Comparison of ENCODE assay signal across 31 cellular contexts in genomic region chr2:9164112-9164608, GRCh38. TPM values are rescaled to one million over a fixed set of nuclear protein-coding genes. Genes with fewer than 3 reads are reported as not detected.
A peak's percentile ranks its signal among the peaks of the same experiment; 100 is the strongest.
DNase-seq lines count a peak whose midpoint lies in the region; ATAC-seq, FAIRE-seq and TF ChIP-seq lines count a peak whose summit lies in the region.
"Had no signal": no experiment of that assay in that cellular context is flagged by ENCODE, and none has a peak within 500 bp of the region (broad histone marks: within the 10 kb centered on the region; RNA-seq: fewer than 3 reads in every experiment).

No MANE protein-coding gene starts in this region.

- in situ Hi-C loops in HAP-1 (cut with MboI; ENCODE audit: low sequenced_read_pairs), result no loop called here

- H3K27me3 ChIP-seq in bronchial epithelial cell (ENCODE audit: control insufficient read depth, insufficient read depth, low read length) (no peaks in the 10 kb centered on the region), aorta (ENCODE audit: control insufficient read depth in 1 of 2, insufficient read depth in 2 of 2, low read length in 1 of 2) (no peaks in the 10 kb centered on the region), HAP-1 (ENCODE audit: low read depth) (no peaks in the 10 kb centered on the region)
- H3K27me3 ChIP-seq: esophagus muscularis mucosa, testis had no signal

- H3K27me3 Mint-ChIP-seq in natural killer cell treated with Interleukin-12 subunit alpha and Interleukin-12 subunit beta and Interleukin-15 and Interleukin-18, amount 100 ng/mL, for 72 hours, result peaks cover 5 to 6% of the 10 kb centered on the region in 2 donors
- H3K27me3 Mint-ChIP-seq in natural killer cell (ENCODE audit: low read depth in 2 of 2), result peaks cover 4 to 8% of the 10 kb centered on the region in 2 donors
- H3K27me3 Mint-ChIP-seq: IgD-negative memory B cell had no signal

- no peak overlapping the region for H3K4me3 Mint-ChIP-seq in natural killer cell treated with Interleukin-12 subunit alpha and Interleukin-12 subunit beta and Interleukin-15 and Interleukin-18, amount 100 ng/mL, for 72 hours
- H3K4me3 Mint-ChIP-seq in natural killer cell, result no peak overlapping the region
- H3K4me3 Mint-ChIP-seq: activated CD4-positive, alpha-beta memory T cell treated with anti-CD3 and anti-CD28 coated beads, Interleukin-2, amount 10 ng/mL, durations not matched to agents 7 days and 5 days; activated naive CD8-positive, alpha-beta T cell; activated T-helper 17 cell treated with anti-CD3 and anti-CD28 coated beads, Interleukin-2, amount 50 U/mL, for 72 hours; IgD-negative memory B cell; T-helper 1 cell treated with Interleukin-12 subunit alpha and Interleukin-12 subunit beta and Interleukin-4 antibody, amounts not matched to agents 30 μg/mL and 1 μg/mL, for 36 hours had no signal

- peaks cover 0 to 4% of the 10 kb centered on the region in 2 donors for H3K4me1 Mint-ChIP-seq in natural killer cell treated with Interleukin-12 subunit alpha and Interleukin-12 subunit beta and Interleukin-15 and Interleukin-18, amount 100 ng/mL, for 72 hours (ENCODE audit: low read depth in 2 of 2)
- H3K4me1 Mint-ChIP-seq in natural killer cell, result no peaks in the 10 kb centered on the region
- H3K4me1 Mint-ChIP-seq: activated CD4-positive, alpha-beta memory T cell treated with anti-CD3 and anti-CD28 coated beads, Interleukin-2, amount 10 ng/mL, durations not matched to agents 7 days and 5 days; activated T-helper 17 cell treated with anti-CD3 and anti-CD28 coated beads, Interleukin-2, amount 50 U/mL, for 72 hours had no signal

- intact Hi-C loops in natural killer cell (cut with micrococcal nuclease), result no loop called here
- intact Hi-C loops in aorta (cut with DNase I), result no loop called here
- intact Hi-C loops in mucosa of descending colon (cut with DNase I, micrococcal nuclease), result no loop called here

- H3K36me3 Mint-ChIP-seq in natural killer cell treated with Interleukin-12 subunit alpha and Interleukin-12 subunit beta and Interleukin-15 and Interleukin-18, amount 100 ng/mL, for 72 hours, result no peaks in the 10 kb centered on the region
- H3K36me3 Mint-ChIP-seq in natural killer cell, result no peaks in the 10 kb centered on the region
- H3K36me3 Mint-ChIP-seq: activated naive CD8-positive, alpha-beta T cell; IgD-negative memory B cell had no signal

- WGBS in aorta, 2 donors, result 41 to 42% methylated on average over 4 of the region's 4 CpGs

- peak; percentile 53 for DNase-seq in natural killer cell treated with Interleukin-12 subunit alpha and Interleukin-12 subunit beta and Interleukin-15 and Interleukin-18, amount 100 ng/mL, for 72 hours (ENCODE audit: low spot score)
- DNase-seq in natural killer cell (no peak), bronchial epithelial cell (ENCODE audit: low read depth) (peak; percentile 45), kidney tubule cell (ENCODE audit: low spot score) (peak; percentile 68), aorta (no peak), SW480 (ENCODE audit: low spot score) (no peak), HAP-1 (ENCODE audit: low spot score in 2 of 2) (no peak), mucosa of descending colon (no peak)
- DNase-seq: activated CD4-positive, alpha-beta memory T cell treated with anti-CD3 and anti-CD28 coated beads, Interleukin-2, amount 10 ng/mL, durations not matched to agents 7 days and 5 days; activated CD4-positive, alpha-beta T cell treated with anti-CD3 and anti-CD28 coated beads for 1 hour; Calu3; DMS79 treated with DMSO at 0.1 percent for 48 hours; effector CD8-positive, alpha-beta T cell; GF-D8; left colon; NCI-H1105; NCI-H2029 treated with DMSO at 0.1 percent for 48 hours; NCI-H2227 treated with DMSO at 0.1 percent for 48 hours; NCI-H69; RPMI8226; stimulated activated naive CD8-positive, alpha-beta T cell treated with anti-CD3 and anti-CD28 coated beads, Interleukin-15, Interleukin-2, amounts not matched to agents 100 U/mL and 50 U/mL, for 24 hours; testis had no signal

- FAIRE-seq in bronchial epithelial cell (lab: Jason Lieb, UNC), result no peak
- FAIRE-seq: frontal cortex, TTC549 had no signal

- H3K36me3 ChIP-seq in bronchial epithelial cell (ENCODE audit: control insufficient read depth, insufficient read depth, low read length) (no peaks in the 10 kb centered on the region), aorta (ENCODE audit: control insufficient read depth in 1 of 2, insufficient read depth in 2 of 2, low read length in 1 of 2) (no peaks in the 10 kb centered on the region), HAP-1 (replicated peaks) (no peaks in the 10 kb centered on the region), mucosa of descending colon (ENCODE audit: low read depth) (no peaks in the 10 kb centered on the region)
- H3K36me3 ChIP-seq: esophagus muscularis mucosa had no signal

- H3K9me3 ChIP-seq in aorta (ENCODE audit: control insufficient read depth, low read length), result no peaks in the 10 kb centered on the region
- H3K9me3 ChIP-seq in HAP-1, result no peaks in the 10 kb centered on the region
- no peaks in the 10 kb centered on the region for H3K9me3 ChIP-seq in mucosa of descending colon
- H3K9me3 ChIP-seq: esophagus muscularis mucosa, testis had no signal

- H3K27ac ChIP-seq in aorta (ENCODE audit: low read depth in 1 of 2, low read length in 2 of 2), result peak overlapping the region; percentile 44 to 75
- H3K27ac ChIP-seq: 22Rv1, SK-N-MC, testis had no signal

- no peak overlapping the region for H3K27ac Mint-ChIP-seq in natural killer cell treated with Interleukin-12 subunit alpha and Interleukin-12 subunit beta and Interleukin-15 and Interleukin-18, amount 100 ng/mL, for 72 hours
- no peak overlapping the region for H3K27ac Mint-ChIP-seq in natural killer cell
- H3K27ac Mint-ChIP-seq: activated CD4-positive, alpha-beta memory T cell treated with anti-CD3 and anti-CD28 coated beads, Interleukin-2, amount 10 ng/mL, durations not matched to agents 7 days and 5 days; activated naive CD8-positive, alpha-beta T cell; activated T-helper 17 cell treated with anti-CD3 and anti-CD28 coated beads, Interleukin-2, amount 50 U/mL, for 72 hours; IgD-negative memory B cell; T-helper 1 cell treated with Interleukin-12 subunit alpha and Interleukin-12 subunit beta and Interleukin-4 antibody, amounts not matched to agents 30 μg/mL and 1 μg/mL, for 36 hours had no signal

- TF ChIP-seq CTCF in natural killer cell (IDR thresholded peaks at IDR 0.05), result no peak
- no peak for TF ChIP-seq CTCF in bronchial epithelial cell (IDR thresholded peaks at IDR 0.05; ENCODE audit: insufficient read depth, low read length, severe bottlenecking)
- no peak for TF ChIP-seq CTCF in mucosa of descending colon (IDR thresholded peaks at IDR 0.05)

- peak in 1 of 2 donors; percentile 11 for ATAC-seq in natural killer cell treated with Interleukin-12 subunit alpha and Interleukin-12 subunit beta and Interleukin-15 and Interleukin-18, amount 100 ng/mL, for 72 hours
- ATAC-seq in natural killer cell (no peak), aorta (ENCODE audit: low FRiP score) (peak; percentile 12), mucosa of descending colon (no peak)
- ATAC-seq: activated T-helper 17 cell treated with anti-CD3 and anti-CD28 coated beads, Interleukin-2, amount 50 U/mL, for 72 hours; left colon; stimulated activated naive CD8-positive, alpha-beta T cell treated with anti-CD3 and anti-CD28 coated beads, Interleukin-15, Interleukin-2, amounts not matched to agents 100 U/mL and 50 U/mL, for 24 hours had no signal

- H3K4me3 ChIP-seq in bronchial epithelial cell (ENCODE audit: low read depth, low read length) (no peak overlapping the region), aorta (ENCODE audit: low read length in 2 of 2) (no peak overlapping the region), HAP-1 (no peak overlapping the region), mucosa of descending colon (no peak overlapping the region)
- H3K4me3 ChIP-seq: esophagus muscularis mucosa, SK-N-MC, testis had no signal

- H3K4me1 ChIP-seq in aorta (ENCODE audit: control insufficient read depth in 1 of 2, insufficient read depth in 2 of 2, low read length in 2 of 2) (peaks cover 4 to 5% of the 10 kb centered on the region in 2 donors), HAP-1 (no peaks in the 10 kb centered on the region), mucosa of descending colon (ENCODE audit: low read depth) (no peaks in the 10 kb centered on the region)
- H3K4me1 ChIP-seq: testis had no signal

- no peaks in the 10 kb centered on the region for H3K9me3 Mint-ChIP-seq in natural killer cell treated with Interleukin-12 subunit alpha and Interleukin-12 subunit beta and Interleukin-15 and Interleukin-18, amount 100 ng/mL, for 72 hours
- H3K9me3 Mint-ChIP-seq in natural killer cell, result no peaks in the 10 kb centered on the region
- H3K9me3 Mint-ChIP-seq: activated CD4-positive, alpha-beta memory T cell treated with anti-CD3 and anti-CD28 coated beads, Interleukin-2, amount 10 ng/mL, durations not matched to agents 7 days and 5 days; activated T-helper 17 cell treated with anti-CD3 and anti-CD28 coated beads, Interleukin-2, amount 50 U/mL, for 72 hours; T-helper 1 cell treated with Interleukin-12 subunit alpha and Interleukin-12 subunit beta and Interleukin-4 antibody, amounts not matched to agents 30 μg/mL and 1 μg/mL, for 36 hours had no signal

RNA-seq across cellular contexts. Expression of gene ASAP2, which starts 42.5 kb away (rescaled TPM):
- total RNA-seq in natural killer cell treated with Interleukin-12 subunit alpha and Interleukin-12 subunit beta and Interleukin-15 and Interleukin-18, amount 100 ng/mL, for 72 hours, result not detected
- total RNA-seq in natural killer cell, result 1 to 10 TPM in 1 of 3 donors, under 1 TPM in 2; 0.20 to 1.8 (median 0.60) TPM
- total RNA-seq in bronchial epithelial cell, result 20.0 and 25.5 TPM in 2 replicates
- 10 to 100 TPM; 55.2 to 72.4 TPM for total RNA-seq in aorta
- 10 to 100 TPM; 16.7 to 42.4 TPM for polyA plus RNA-seq in aorta
- total RNA-seq in mucosa of descending colon, result 10 to 100 TPM; 50.4 to 84.1 (median 50.5) TPM
- polyA plus RNA-seq: IgD-negative memory B cell had no signal

Comparison
In these comparisons a context has a peak if more than half of its experiments do, and no peak if none do; other contexts are left out.
1. DNase-seq: peak in natural killer cell treated with Interleukin-12 subunit alpha and Interleukin-12 subunit beta and Interleukin-15 and Interleukin-18, amount 100 ng/mL, for 72 hours (single experiment), bronchial epithelial cell (single experiment) and kidney tubule cell (single experiment); none in natural killer cell (single experiment), aorta (0 of 2), SW480 (single experiment), HAP-1 (0 of 2) and mucosa of descending colon (0 of 3).